In genomic region chr4:159017323-159018036, GRCh38 we compare ENCODE assay signal across 11 cellular contexts.
A peak's percentile ranks its signal among the peaks of the same experiment; 100 is the strongest.
DNase-seq lines count a peak whose midpoint lies in the region; ATAC-seq lines count a peak whose summit lies in the region.
"Had no signal": no experiment of that assay in that cellular context is flagged by ENCODE, and none has a peak within 500 bp of the region (broad histone marks: within the 10 kb centered on the region; RNA-seq: fewer than 3 reads in every experiment).

No MANE protein-coding gene starts in this region.

- no peaks in the 10 kb centered on the region for H3K9me3 ChIP-seq in effector memory CD4-positive, alpha-beta T cell (ENCODE audit: control insufficient read depth, low read length)
- H3K9me3 ChIP-seq: SJSA1 had no signal

- intact Hi-C loops in sciatic nerve (cut with DNase I), result no loop called here

- H3K4me1 Mint-ChIP-seq in memory B cell, result peaks cover 21% of the 10 kb centered on the region
- H3K4me1 Mint-ChIP-seq: natural killer cell had no signal

- no peaks in the 10 kb centered on the region for H3K36me3 ChIP-seq in effector memory CD4-positive, alpha-beta T cell (ENCODE audit: control insufficient read depth, insufficient read depth, low read length)
- H3K36me3 ChIP-seq: SJSA1 had no signal

- peak overlapping the region; percentile 75 for H3K27ac Mint-ChIP-seq in memory B cell
- H3K27ac Mint-ChIP-seq: natural killer cell had no signal

- H3K4me3 Mint-ChIP-seq in memory B cell, result peak overlapping the region; percentile 33
- H3K4me3 Mint-ChIP-seq: natural killer cell had no signal

- peak; percentile 38 for ATAC-seq in GM18909 (IDR thresholded peaks at IDR 0.05; ENCODE audit: poor library complexity, unreplicated experiment)
- peak; percentile 25 for ATAC-seq in HG02571 (IDR thresholded peaks at IDR 0.05; ENCODE audit: unreplicated experiment)
- ATAC-seq in HG03457 (IDR thresholded peaks at IDR 0.05; ENCODE audit: unreplicated experiment), result peak; percentile 16
- ATAC-seq in memory B cell (ENCODE audit: low read depth), result peak; percentile 61
- ATAC-seq in sciatic nerve, result no peak
- ATAC-seq: natural killer cell had no signal

- peak in 1 of 2 donors; percentile 18 for DNase-seq in memory B cell (ENCODE audit: low spot score in 2 of 2)
- no peak for DNase-seq in activated naive CD4-positive, alpha-beta T cell (lab: John Stamatoyannopoulos, UW)
- DNase-seq in NCI-H82 treated with DMSO at 0.1 percent for 48 hours (lab: John Stamatoyannopoulos, UW; ENCODE audit: unreplicated experiment), result no peak
- no peak for DNase-seq in effector memory CD4-positive, alpha-beta T cell
- DNase-seq in sciatic nerve (ENCODE audit: low spot score), result no peak
- DNase-seq: natural killer cell had no signal

- H3K36me3 Mint-ChIP-seq in memory B cell, result no peaks in the 10 kb centered on the region
- H3K36me3 Mint-ChIP-seq: natural killer cell had no signal

- no peak overlapping the region for H3K4me3 ChIP-seq in effector memory CD4-positive, alpha-beta T cell (ENCODE audit: insufficient read depth, low read depth, low read length, poor library complexity, severe bottlenecking)
- H3K4me3 ChIP-seq: SJSA1 had no signal

- no peak overlapping the region for H3K27ac ChIP-seq in effector memory CD4-positive, alpha-beta T cell (ENCODE audit: insufficient read depth, low read length, poor library complexity, severe bottlenecking)
- H3K27ac ChIP-seq: coronary artery, SJSA1 had no signal

- no peaks in the 10 kb centered on the region for H3K27me3 ChIP-seq in effector memory CD4-positive, alpha-beta T cell (replicated peaks; ENCODE audit: control insufficient read depth, insufficient read depth, low read length, poor library complexity, severe bottlenecking)
- H3K27me3 ChIP-seq: SJSA1 had no signal

- no peaks in the 10 kb centered on the region for H3K4me1 ChIP-seq in effector memory CD4-positive, alpha-beta T cell (ENCODE audit: control insufficient read depth, insufficient read depth, low read length, poor library complexity, severe bottlenecking)
- H3K4me1 ChIP-seq: SJSA1 had no signal

- peaks cover 5% of the 10 kb centered on the region for H3K27me3 Mint-ChIP-seq in memory B cell

- no peaks in the 10 kb centered on the region for H3K9me3 Mint-ChIP-seq in memory B cell
- H3K9me3 Mint-ChIP-seq: natural killer cell had no signal
